In the genomic region with DNA sequence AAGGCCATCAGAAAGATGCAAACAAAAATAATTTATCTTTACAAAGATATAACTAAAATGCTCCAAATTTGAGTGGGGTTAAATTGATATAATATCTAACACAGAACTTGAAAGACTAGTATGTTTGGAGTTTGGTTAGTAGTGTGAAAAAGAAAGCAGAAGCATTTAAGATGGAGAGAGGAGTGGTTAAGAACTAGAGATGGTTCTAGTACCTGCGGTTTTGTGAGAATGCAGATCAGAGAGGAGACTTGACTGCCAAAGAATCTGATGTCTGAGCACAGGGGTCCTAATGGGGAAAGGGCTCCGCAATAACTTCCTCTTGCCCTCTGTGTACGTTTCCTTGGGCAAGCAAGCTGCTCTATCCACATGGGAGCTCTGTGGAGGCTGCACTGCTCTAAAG, we compare ENCODE assay signal across 39 cellular contexts.
"Had no signal": no experiment of that assay in that cellular context is flagged by ENCODE, and none has a peak within 500 bp of the region (broad histone marks: within the 10 kb centered on the region; RNA-seq: fewer than 3 reads in every experiment).

No MANE protein-coding gene starts in this region.

- H3K36me3 Mint-ChIP-seq: activated naive CD4-positive, alpha-beta T cell treated with anti-CD3 and anti-CD28 coated beads, Interleukin-2, amount 10 ng/mL, durations not matched to agents 7 days and 5 days; activated naive CD4-positive, alpha-beta T cell treated with anti-CD3 and anti-CD28 coated beads, Interleukin-2, amount 50 U/mL, for 24 hours; activated naive CD4-positive, alpha-beta T cell treated with anti-CD3 and anti-CD28 coated beads, Interleukin-2, amount 50 U/mL, for 72 hours; activated naive CD8-positive, alpha-beta T cell; activated naive CD8-positive, alpha-beta T cell treated with anti-CD3 and anti-CD28 coated beads for 36 hours; activated naive CD8-positive, alpha-beta T cell treated with anti-CD3 and anti-CD28 coated beads, Interleukin-2, amount 10 ng/mL, durations not matched to agents 7 days and 5 days; brain had no signal

- H3K27ac Mint-ChIP-seq: activated naive CD4-positive, alpha-beta T cell treated with anti-CD3 and anti-CD28 coated beads for 36 hours; activated naive CD4-positive, alpha-beta T cell treated with anti-CD3 and anti-CD28 coated beads, Interleukin-2, amount 10 ng/mL, durations not matched to agents 7 days and 5 days; activated naive CD4-positive, alpha-beta T cell treated with anti-CD3 and anti-CD28 coated beads, Interleukin-2, amount 50 U/mL, for 24 hours; activated naive CD4-positive, alpha-beta T cell treated with anti-CD3 and anti-CD28 coated beads, Interleukin-2, amount 50 U/mL, for 72 hours; activated naive CD8-positive, alpha-beta T cell; activated naive CD8-positive, alpha-beta T cell treated with anti-CD3 and anti-CD28 coated beads for 36 hours; activated naive CD8-positive, alpha-beta T cell treated with anti-CD3 and anti-CD28 coated beads, Interleukin-2, amount 10 ng/mL, durations not matched to agents 7 days and 5 days; activated naive CD8-positive, alpha-beta T cell treated with anti-CD3 and anti-CD28 coated beads, Interleukin-2, amount 50 U/mL, for 24 hours; activated T-cell treated with anti-CD3 and anti-CD28 coated beads, Interleukin-2, amount 50 U/mL, for 24 hours; activated T-cell treated with anti-CD3 and anti-CD28 coated beads, Interleukin-2, amount 50 U/mL, for 72 hours; activated T-helper 1 cell treated with anti-CD3 and anti-CD28 coated beads, Interleukin-12 subunit alpha, Interleukin-12 subunit beta, Interleukin-2, Interleukin-4 antibody, amounts not matched to agents 30 ng/mL and 10 ng/mL and 1 ng/mL, durations not matched to agents 14 hours and 24 hours and 36 hours; activated T-helper 17 cell treated with anti-CD3 and anti-CD28 coated beads, Interleukin-2, amount 50 U/mL, for 72 hours; activated T-helper 2 cell treated with anti-CD3 and anti-CD28 coated beads, Interferon-gamma antibody, Interleukin-2, Interleukin-4, amounts not matched to agents 10 μg/mL and 5 μg/mL and 100 μg/mL, durations not matched to agents 14 hours and 24 hours and 36 hours; brain had no signal

- H3K4me1 ChIP-seq: adrenal gland, ascending aorta, body of pancreas, breast epithelium had no signal

- H3K27me3 Mint-ChIP-seq: activated naive CD4-positive, alpha-beta T cell treated with anti-CD3 and anti-CD28 coated beads, Interleukin-2, amount 10 ng/mL, durations not matched to agents 7 days and 5 days; activated naive CD4-positive, alpha-beta T cell treated with anti-CD3 and anti-CD28 coated beads, Interleukin-2, amount 50 U/mL, for 24 hours; activated naive CD8-positive, alpha-beta T cell; activated naive CD8-positive, alpha-beta T cell treated with anti-CD3 and anti-CD28 coated beads for 36 hours; activated naive CD8-positive, alpha-beta T cell treated with anti-CD3 and anti-CD28 coated beads, Interleukin-2, amount 10 ng/mL, durations not matched to agents 7 days and 5 days; activated naive CD8-positive, alpha-beta T cell treated with anti-CD3 and anti-CD28 coated beads, Interleukin-2, amount 50 U/mL, for 24 hours; activated T-cell treated with anti-CD3 and anti-CD28 coated beads, Interleukin-2, amount 50 U/mL, for 24 hours; activated T-helper 17 cell treated with anti-CD3 and anti-CD28 coated beads, Interleukin-2, amount 50 U/mL, for 72 hours; central memory CD8-positive, alpha-beta T cell had no signal

- H3K27me3 ChIP-seq: adrenal gland, ascending aorta, body of pancreas, brain microvascular endothelial cell, breast epithelium, cardiac muscle cell had no signal

- H3K9me3 ChIP-seq: adrenal gland, ascending aorta, body of pancreas, breast epithelium had no signal

- H3K9me3 Mint-ChIP-seq: brain had no signal

- FAIRE-seq: astrocyte, bronchial epithelial cell had no signal

- ATAC-seq: activated naive CD4-positive, alpha-beta T cell treated with anti-CD3 and anti-CD28 coated beads, Interleukin-2, amount 50 U/mL, for 72 hours; activated naive CD8-positive, alpha-beta T cell treated with anti-CD3 and anti-CD28 coated beads, Interleukin-2, amount 50 U/mL, for 24 hours; activated T-cell treated with anti-CD3 and anti-CD28 coated beads, Interleukin-2, amount 50 U/mL, for 4 hours; activated T-cell treated with anti-CD3 and anti-CD28 coated beads, Interleukin-2, amount 50 U/mL, for 72 hours; activated T-helper 17 cell treated with anti-CD3 and anti-CD28 coated beads, Interleukin-2, amount 50 U/mL, for 72 hours; body of pancreas had no signal

- DNase-seq: activated effector memory CD4-positive, alpha-beta T cell treated with anti-CD3 and anti-CD28 coated beads, Interleukin-2, amount 50 U/mL, for 16 hours; activated effector memory CD4-positive, alpha-beta T cell treated with Interleukin-2 at 50 U/mL for 16 hours; activated gamma-delta T cell; activated gamma-delta T cell treated with Interleukin-2 at 50 U/mL for 16 hours; activated naive CD4-positive, alpha-beta T cell; activated naive CD4-positive, alpha-beta T cell treated with anti-CD3 and anti-CD28 coated beads for 36 hours; activated naive CD4-positive, alpha-beta T cell treated with anti-CD3 and anti-CD28 coated beads, Interleukin-2, amount 10 ng/mL, durations not matched to agents 7 days and 5 days; activated naive CD4-positive, alpha-beta T cell treated with anti-CD3 and anti-CD28 coated beads, Interleukin-2, amount 50 U/mL, for 16 hours; activated naive CD4-positive, alpha-beta T cell treated with Interleukin-2 at 50 U/mL for 16 hours; activated naive CD8-positive, alpha-beta T cell treated with anti-CD3 and anti-CD28 coated beads for 36 hours; activated naive CD8-positive, alpha-beta T cell treated with anti-CD3 and anti-CD28 coated beads, Interleukin-2, amount 10 ng/mL, durations not matched to agents 7 days and 5 days; activated naive CD8-positive, alpha-beta T cell treated with anti-CD3 and anti-CD28 coated beads, Interleukin-2, amount 50 U/mL, for 24 hours; activated T-cell treated with anti-CD3 and anti-CD28 coated beads, Interleukin-2, amount 50 U/mL, for 24 hours; activated T-cell treated with anti-CD3 and anti-CD28 coated beads, Interleukin-2, amount 50 U/mL, for 4 hours; activated T-cell treated with anti-CD3 and anti-CD28 coated beads, Interleukin-2, amount 50 U/mL, for 48 hours; activated T-cell treated with anti-CD3 and anti-CD28 coated beads, Interleukin-2, amount 50 U/mL, for 72 hours; adrenal gland; amniotic stem cell; amygdala; anterior cingulate cortex; aorta; body of pancreas; brain microvascular endothelial cell; caudate nucleus; central memory CD4-positive, alpha-beta T cell; cerebellar nuclear complex had no signal

- H3K4me3 ChIP-seq: adrenal gland, ascending aorta, body of pancreas, breast epithelium, cardiac muscle cell had no signal

- H3K27ac ChIP-seq: adrenal gland, ascending aorta, body of pancreas, brain microvascular endothelial cell, breast epithelium, cardiac muscle cell had no signal

- H3K4me3 Mint-ChIP-seq: activated naive CD4-positive, alpha-beta T cell treated with anti-CD3 and anti-CD28 coated beads for 36 hours; activated naive CD4-positive, alpha-beta T cell treated with anti-CD3 and anti-CD28 coated beads, Interleukin-2, amount 10 ng/mL, durations not matched to agents 7 days and 5 days; activated naive CD4-positive, alpha-beta T cell treated with anti-CD3 and anti-CD28 coated beads, Interleukin-2, amount 50 U/mL, for 24 hours; activated naive CD8-positive, alpha-beta T cell; activated naive CD8-positive, alpha-beta T cell treated with anti-CD3 and anti-CD28 coated beads for 36 hours; activated naive CD8-positive, alpha-beta T cell treated with anti-CD3 and anti-CD28 coated beads, Interleukin-2, amount 10 ng/mL, durations not matched to agents 7 days and 5 days; activated naive CD8-positive, alpha-beta T cell treated with anti-CD3 and anti-CD28 coated beads, Interleukin-2, amount 50 U/mL, for 24 hours; activated T-cell treated with anti-CD3 and anti-CD28 coated beads, Interleukin-2, amount 50 U/mL, for 24 hours; activated T-cell treated with anti-CD3 and anti-CD28 coated beads, Interleukin-2, amount 50 U/mL, for 4 hours; activated T-cell treated with anti-CD3 and anti-CD28 coated beads, Interleukin-2, amount 50 U/mL, for 72 hours; activated T-helper 1 cell treated with anti-CD3 and anti-CD28 coated beads, Interleukin-12 subunit alpha, Interleukin-12 subunit beta, Interleukin-2, Interleukin-4 antibody, amounts not matched to agents 30 ng/mL and 10 ng/mL and 1 ng/mL, durations not matched to agents 14 hours and 24 hours and 36 hours; activated T-helper 17 cell treated with anti-CD3 and anti-CD28 coated beads, Interleukin-2, amount 50 U/mL, for 72 hours; brain; central memory CD8-positive, alpha-beta T cell had no signal

- H3K4me1 Mint-ChIP-seq: activated naive CD4-positive, alpha-beta T cell treated with anti-CD3 and anti-CD28 coated beads, Interleukin-2, amount 10 ng/mL, durations not matched to agents 7 days and 5 days; activated naive CD4-positive, alpha-beta T cell treated with anti-CD3 and anti-CD28 coated beads, Interleukin-2, amount 50 U/mL, for 24 hours; activated naive CD8-positive, alpha-beta T cell treated with anti-CD3 and anti-CD28 coated beads for 36 hours; activated naive CD8-positive, alpha-beta T cell treated with anti-CD3 and anti-CD28 coated beads, Interleukin-2, amount 10 ng/mL, durations not matched to agents 7 days and 5 days; activated naive CD8-positive, alpha-beta T cell treated with anti-CD3 and anti-CD28 coated beads, Interleukin-2, amount 50 U/mL, for 24 hours; activated T-helper 17 cell treated with anti-CD3 and anti-CD28 coated beads, Interleukin-2, amount 50 U/mL, for 72 hours; brain; central memory CD8-positive, alpha-beta T cell had no signal

- H3K36me3 ChIP-seq: adrenal gland, ascending aorta, brain microvascular endothelial cell, breast epithelium, cardiac muscle cell had no signal
